Comparison of ENCODE assay signal across 1 cellular context in the genomic region with DNA sequence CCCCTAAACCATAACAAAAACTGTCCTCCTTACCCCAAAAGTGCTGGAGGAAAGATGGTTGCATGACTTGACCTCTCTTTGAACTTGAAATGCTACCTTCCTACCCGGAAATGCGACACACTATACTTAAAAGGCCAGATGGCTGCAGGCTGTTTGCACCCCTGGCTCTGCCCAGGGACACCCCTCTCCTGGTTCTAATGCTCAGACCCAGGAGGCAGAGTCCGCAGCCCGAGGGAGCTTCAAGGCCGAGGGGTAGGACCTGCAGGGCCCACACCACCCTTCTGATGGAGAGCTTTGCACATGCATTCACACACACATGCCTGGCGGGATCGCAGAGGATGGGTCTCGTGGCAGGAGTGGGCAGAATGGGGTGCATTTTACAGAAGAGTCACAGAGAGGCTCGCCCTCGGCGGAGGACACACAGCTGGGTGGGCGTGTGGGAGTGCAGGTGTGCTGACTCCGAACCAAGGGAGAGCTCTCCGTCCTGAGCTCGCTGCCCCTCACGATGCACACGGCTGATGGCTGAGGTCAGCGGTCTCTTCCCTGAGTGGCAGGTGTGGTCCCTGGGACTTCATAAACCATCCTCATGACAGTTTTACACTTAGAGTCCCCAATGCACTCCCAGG.
TF ChIP-seq lines count a peak whose summit lies in the region.

No MANE protein-coding gene starts in this region.

TF ChIP-seq in endothelial cell of umbilical vein, 7 proteins besides CTCF, POLR2A, EP300 and RAD21:
- TF ChIP-seq FOS (IDR thresholded peaks at IDR 0.05; ENCODE audit: borderline replicate concordance, insufficient read depth, low read length): no peak
- no peak for TF ChIP-seq JUN (IDR thresholded peaks at IDR 0.05; ENCODE audit: borderline replicate concordance, insufficient read depth, insufficient read length, low read depth)
- TF ChIP-seq, protein P1, sequence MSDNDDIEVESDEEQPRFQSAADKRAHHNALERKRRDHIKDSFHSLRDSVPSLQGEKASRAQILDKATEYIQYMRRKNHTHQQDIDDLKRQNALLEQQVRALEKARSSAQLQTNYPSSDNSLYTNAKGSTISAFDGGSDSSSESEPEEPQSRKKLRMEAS (IDR thresholded peaks at IDR 0.05; ENCODE audit: insufficient read depth, insufficient read length): no peak
- TF ChIP-seq POLR2AphosphoS5 (IDR thresholded peaks at IDR 0.05; ENCODE audit: insufficient read depth, low read depth, low read length): no peak
- no peak for TF ChIP-seq MYC (IDR thresholded peaks at IDR 0.05; ENCODE audit: low read depth, low read length)
- TF ChIP-seq EZH2 (IDR thresholded peaks at IDR 0.05; ENCODE audit: borderline replicate concordance, low read depth, low read length, severe bottlenecking): no peak
- TF ChIP-seq GATA2 (IDR thresholded peaks at IDR 0.05; ENCODE audit: insufficient read depth, insufficient read length, low read depth, low read length): no peak
